13 cellular contexts compared by ENCODE assay signal in the genomic region with DNA sequence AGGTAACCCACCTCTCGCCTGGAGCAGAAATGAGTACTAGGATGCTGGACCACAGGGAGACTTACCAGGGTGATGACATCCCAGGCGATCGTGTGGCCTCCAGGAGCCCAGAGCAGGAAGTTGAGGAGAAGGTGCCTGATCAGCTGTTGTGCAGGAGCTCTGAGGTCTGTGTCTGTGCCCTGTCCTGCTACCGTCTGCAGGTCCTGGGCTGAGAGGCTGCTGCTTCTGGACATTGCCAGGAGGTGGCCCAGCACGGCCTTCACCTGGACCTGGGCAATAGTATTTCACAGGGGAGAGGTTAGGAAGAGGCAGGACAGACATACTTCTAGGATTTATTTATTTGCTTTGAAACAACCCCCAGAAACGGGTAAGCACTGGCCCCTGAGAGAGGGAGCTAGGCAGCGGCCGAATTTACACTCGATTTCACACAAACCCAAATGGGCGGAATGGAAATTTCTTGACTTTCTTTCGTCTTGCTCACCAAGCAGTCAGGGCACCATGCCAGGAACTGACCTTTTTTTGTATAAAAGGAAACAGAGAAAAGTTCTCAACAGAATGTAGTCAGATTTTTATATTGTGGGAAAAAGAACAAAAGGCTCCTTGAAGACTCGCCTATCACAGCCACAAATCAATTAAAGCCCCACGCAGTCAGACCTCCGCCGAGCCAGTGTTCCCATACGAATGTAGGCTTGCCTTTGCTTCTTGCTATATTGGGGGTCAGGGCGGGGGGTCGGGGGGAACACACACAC.
DNase-seq lines count a peak whose midpoint lies in the region; ATAC-seq and TF ChIP-seq lines count a peak whose summit lies in the region.
"Had no signal": no experiment of that assay in that cellular context is flagged by ENCODE, and none has a peak within 500 bp of the region (broad histone marks: within the 10 kb centered on the region; RNA-seq: fewer than 3 reads in every experiment).

No MANE protein-coding gene starts in this region.

- H3K4me1 ChIP-seq in right atrium auricular region (peaks cover 0 to 42% of the 10 kb centered on the region in 2 donors), gastrocnemius medialis (peaks cover 59 to 74% of the 10 kb centered on the region in 2 donors), upper lobe of left lung (no peaks in the 10 kb centered on the region)

- no peak overlapping the region for H3K4me3 Mint-ChIP-seq in CD14-positive monocyte
- H3K4me3 Mint-ChIP-seq: activated CD8-positive, alpha-beta T cell treated with anti-CD3 and anti-CD28 coated beads for 36 hours had no signal

- H3K4me3 ChIP-seq in cardiac fibroblast (replicated peaks in 1 of 2; ENCODE audit: low read depth in 2 of 2, low read length in 2 of 2) (no peak overlapping the region), right atrium auricular region (no peak overlapping the region), gastrocnemius medialis (no peak overlapping the region), upper lobe of left lung (no peak overlapping the region)
- H3K4me3 ChIP-seq: hepatocyte, SK-N-MC had no signal

- peak overlapping the region in 1 of 7 donors; percentile 6 for H3K27ac Mint-ChIP-seq in CD14-positive monocyte
- H3K27ac Mint-ChIP-seq: activated CD8-positive, alpha-beta T cell treated with anti-CD3 and anti-CD28 coated beads for 36 hours had no signal

- in situ Hi-C loops in G401 (cut with HindIII; ENCODE audit: low sequenced_read_pairs) = no loop called here
- in situ Hi-C loops in gastrocnemius medialis (cut with MboI; ENCODE audit: low sequenced_read_pairs in 4 of 4) = no loop called here

- ATAC-seq in gastrocnemius medialis (no peak), upper lobe of left lung (ENCODE audit: low FRiP score in 2 of 2) (no peak)
- ATAC-seq: activated CD8-positive, alpha-beta T cell treated with anti-CD3 and anti-CD28 coated beads for 36 hours had no signal

- no peak for TF ChIP-seq CTCF in cardiac fibroblast (IDR thresholded peaks at IDR 0.05; ENCODE audit: low read depth, low read length)
- TF ChIP-seq CTCF in right atrium auricular region (IDR thresholded peaks at IDR 0.05) = no peak
- no peak for TF ChIP-seq CTCF in gastrocnemius medialis (IDR thresholded peaks at IDR 0.05 in 4 of 5, conservative IDR thresholded peaks at IDR 0.05 in 1 of 5)
- no peak for TF ChIP-seq CTCF in CD14-positive monocyte (IDR thresholded peaks at IDR 0.05)
- no peak for TF ChIP-seq CTCF in upper lobe of left lung (IDR thresholded peaks at IDR 0.05)

- H3K36me3 ChIP-seq in right atrium auricular region (peaks cover 77% of the 10 kb centered on the region), gastrocnemius medialis (peaks cover 0 to 7% of the 10 kb centered on the region in 2 donors), upper lobe of left lung (peaks cover 0 to 58% (median 25%) of the 10 kb centered on the region in 4 donors)

- no peaks in the 10 kb centered on the region for H3K9me3 ChIP-seq in right atrium auricular region
- no peaks in the 10 kb centered on the region for H3K9me3 ChIP-seq in gastrocnemius medialis
- H3K9me3 ChIP-seq in upper lobe of left lung = no peaks in the 10 kb centered on the region

- TF ChIP-seq POLR2A in gastrocnemius medialis (IDR thresholded peaks at IDR 0.05) (no peak), upper lobe of left lung (IDR thresholded peaks at IDR 0.05) (no peak)

- intact Hi-C loops in gastrocnemius medialis (cut with DNase I; ENCODE audit: low total_unique reads) (no loop called here), CD14-positive monocyte (cut with micrococcal nuclease) (no loop called here)

- H3K27me3 ChIP-seq in right atrium auricular region (no peaks in the 10 kb centered on the region), gastrocnemius medialis (no peaks in the 10 kb centered on the region), upper lobe of left lung (no peaks in the 10 kb centered on the region)
- H3K27me3 ChIP-seq: hepatocyte had no signal

- whole genome bisulfite sequencing in upper lobe of left lung, 2 donors = 83 to 89% methylated on average over 18 of the region's 18 CpGs

- H3K9me3 Mint-ChIP-seq in CD14-positive monocyte = no peaks in the 10 kb centered on the region
- H3K9me3 Mint-ChIP-seq: activated CD8-positive, alpha-beta T cell treated with anti-CD3 and anti-CD28 coated beads for 36 hours had no signal

- no peak for TF ChIP-seq EP300 in upper lobe of left lung (IDR thresholded peaks at IDR 0.05)

- H3K4me1 Mint-ChIP-seq in CD14-positive monocyte = no peaks in the 10 kb centered on the region

- DNase-seq in G401 (ENCODE audit: low spot score) = peak; percentile 66
- DNase-seq in cardiac fibroblast (ENCODE audit: low read depth in 2 of 2) = peak; percentile 46 to 68
- DNase-seq in right atrium auricular region (ENCODE audit: low spot score) = no peak
- DNase-seq in gastrocnemius medialis = no peak
- DNase-seq in CD14-positive monocyte (ENCODE audit: low spot score) = no peak
- no peak for DNase-seq in SIG-M5 treated with dmso at 0.1 percent for 504 hours (lab: John Stamatoyannopoulos, UW; ENCODE audit: unreplicated experiment)
- DNase-seq in activated gamma-delta T cell (lab: John Stamatoyannopoulos, UW) = no peak
- no peak for DNase-seq in upper lobe of left lung
- DNase-seq: activated CD8-positive, alpha-beta T cell treated with anti-CD3 and anti-CD28 coated beads for 36 hours; H7; Kasumi-1 had no signal

- H3K27ac ChIP-seq in right atrium auricular region (peak overlapping the region; percentile 25 to 40), gastrocnemius medialis (peak overlapping the region; percentile 42 to 96 (median 89)), upper lobe of left lung (peak overlapping the region in 1 of 4 donors; percentile 18)
- H3K27ac ChIP-seq: hepatocyte, SK-N-MC had no signal

- H3K36me3 Mint-ChIP-seq in CD14-positive monocyte = peaks cover 18 to 21% of the 10 kb centered on the region in 2 donors

- H3K27me3 Mint-ChIP-seq in CD14-positive monocyte (ENCODE audit: low read depth in 3 of 3) = no peaks in the 10 kb centered on the region
- H3K27me3 Mint-ChIP-seq: activated CD8-positive, alpha-beta T cell treated with anti-CD3 and anti-CD28 coated beads for 36 hours had no signal

Comparison
In these comparisons a context has a peak if more than half of its experiments do, and no peak if none do; other contexts are left out.
1. DNase-seq: peak in G401 (single experiment) and cardiac fibroblast (2 of 2); none in right atrium auricular region (single experiment), gastrocnemius medialis (0 of 2), CD14-positive monocyte (single experiment), SIG-M5 treated with dmso at 0.1 percent for 504 hours (single experiment), activated gamma-delta T cell (single experiment) and upper lobe of left lung (0 of 2).